Comparison of ENCODE assay signal across 23 cellular contexts in the genomic region with DNA sequence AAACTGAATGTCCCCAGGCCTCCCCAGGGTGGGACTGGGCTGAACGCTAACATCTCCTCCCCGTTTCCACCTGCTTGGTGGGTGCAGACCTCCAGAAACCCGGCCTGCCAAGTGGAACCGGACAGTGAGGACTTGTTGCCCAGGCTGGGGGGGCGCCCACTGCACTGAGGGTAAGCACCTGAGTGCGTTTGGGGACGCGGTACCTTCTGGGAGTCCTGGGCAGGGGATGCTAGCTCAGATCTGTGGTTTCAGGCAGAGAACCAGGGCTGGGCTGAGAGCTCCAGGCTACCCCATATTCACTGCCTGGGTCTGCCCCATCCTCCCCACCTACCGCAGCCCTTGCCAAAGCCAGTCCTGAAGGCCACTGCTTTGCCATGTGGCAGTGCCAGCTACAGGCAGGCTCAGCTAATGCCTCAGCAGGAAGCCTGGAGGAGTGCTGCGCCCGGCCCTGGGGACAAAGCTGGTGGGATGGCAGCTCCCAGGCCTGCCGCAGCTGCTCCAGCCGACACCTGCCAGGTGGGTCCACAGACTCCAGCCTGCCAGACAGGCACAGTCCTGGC. TPM values are rescaled to one million over a fixed set of nuclear protein-coding genes. Genes with fewer than 3 reads are reported as not detected.
A peak's percentile ranks its signal among the peaks of the same experiment; 100 is the strongest.
DNase-seq lines count a peak whose midpoint lies in the region; ATAC-seq and TF ChIP-seq lines count a peak whose summit lies in the region.
"Had no signal": no experiment of that assay in that cellular context is flagged by ENCODE, and none has a peak within 500 bp of the region (broad histone marks: within the 10 kb centered on the region; RNA-seq: fewer than 3 reads in every experiment).

No MANE protein-coding gene starts in this region.

- ATAC-seq in Panc1 (peak; percentile 19), upper lobe of right lung (no peak)
- ATAC-seq: natural killer cell; stimulated activated memory B cell treated with anti-CD40 and anti-IgM and Interleukin-4, amounts not matched to agents 10 μg/mL and 1 μg/mL and 100 μg/mL, for 72 hours had no signal

- POLR2A ChIA-PET in Panc1 (lab: Charles Lee), result no interaction called here

- H3K4me3 ChIP-seq in cardiac muscle cell (no peak overlapping the region), Panc1 (ENCODE audit: low read depth in 2 of 2, low read length in 2 of 2) (no peak overlapping the region), left ventricle myocardium inferior (peak overlapping the region; percentile 81), upper lobe of right lung (no peak overlapping the region)
- H3K4me3 ChIP-seq: SJCRH30, uterus had no signal

- intact Hi-C loops in cardiac septum (cut with DNase I) (no loop called here), Panc1 (cut with micrococcal nuclease; ENCODE audit: unreplicated experiment) (no loop called here), left ventricle myocardium inferior (cut with micrococcal nuclease) (no loop called here), upper lobe of right lung (cut with DNase I) (no loop called here)

- H3K4me1 ChIP-seq in cardiac muscle cell (ENCODE audit: low read depth) (peaks cover 22% of the 10 kb centered on the region), Panc1 (ENCODE audit: control insufficient read depth, insufficient read depth, low read length) (peaks cover 5% of the 10 kb centered on the region), left ventricle myocardium inferior (peaks cover 42% of the 10 kb centered on the region), upper lobe of right lung (peaks cover 10% of the 10 kb centered on the region)
- H3K4me1 ChIP-seq: SJCRH30, uterus had no signal

- H3K27me3 ChIP-seq in cardiac muscle cell (no peaks in the 10 kb centered on the region), Panc1 (ENCODE audit: control insufficient read depth, insufficient read depth, low read length) (no peaks in the 10 kb centered on the region), left ventricle myocardium inferior (ENCODE audit: low read depth) (no peaks in the 10 kb centered on the region), upper lobe of right lung (no peaks in the 10 kb centered on the region)
- H3K27me3 ChIP-seq: uterus had no signal

- H3K9me3 ChIP-seq in cardiac muscle cell (ENCODE audit: low read depth) (no peaks in the 10 kb centered on the region), Panc1 (ENCODE audit: control insufficient read depth, insufficient read depth, low read depth, low read length) (no peaks in the 10 kb centered on the region), left ventricle myocardium inferior (replicated peaks) (no peaks in the 10 kb centered on the region), upper lobe of right lung (no peaks in the 10 kb centered on the region)
- H3K9me3 ChIP-seq: BE2C, SJCRH30, uterus had no signal

- H3K27ac ChIP-seq in cardiac muscle cell, result peak overlapping the region; percentile 53
- no peak overlapping the region for H3K27ac ChIP-seq in Panc1 (ENCODE audit: low read length)
- H3K27ac ChIP-seq in left ventricle myocardium inferior (replicated peaks), result peak overlapping the region; percentile 83
- H3K27ac ChIP-seq in upper lobe of right lung, result no peak overlapping the region
- H3K27ac ChIP-seq: KMS-11, SJCRH30 had no signal

- TF ChIP-seq CTCF in cardiac muscle cell (IDR thresholded peaks at IDR 0.05; ENCODE audit: low read depth, low read length) (no peak), Panc1 (IDR thresholded peaks at IDR 0.05) (no peak), left ventricle myocardium inferior (IDR thresholded peaks at IDR 0.05; ENCODE audit: borderline replicate concordance) (no peak), upper lobe of right lung (IDR thresholded peaks at IDR 0.05) (no peak), GM20000 (IDR thresholded peaks at IDR 0.05; ENCODE audit: extremely low read depth, missing control alignments) (no peak)

- in situ Hi-C loops in Panc1 (cut with HindIII; ENCODE audit: low pct_unique_long_range_greater_than_20kb, low sequenced_read_pairs), result no loop called here

- DNase-seq in cardiac muscle cell (ENCODE audit: low read depth in 1 of 2, low spot score in 1 of 2) (no peak), cardiac septum (ENCODE audit: low spot score) (no peak), Panc1 (ENCODE audit: low read depth, low spot score) (no peak), left ventricle myocardium inferior (no peak), upper lobe of right lung (peak; percentile 59), NCI-H748 treated with DMSO at 0.1 percent for 48 hours (lab: John Stamatoyannopoulos, UW) (no peak), cerebellar cortex (ENCODE audit: low spot score) (no peak), GM20000 (ENCODE audit: low spot score) (no peak)
- DNase-seq: activated CD4-positive, alpha-beta T cell treated with anti-CD3 and anti-CD28 coated beads for 48 hours; activated naive CD4-positive, alpha-beta T cell treated with Interleukin-2 at 50 U/mL for 16 hours; activated T-cell treated with anti-CD3 and anti-CD28 coated beads, Interleukin-2, amount 50 U/mL, for 48 hours; DND-41; natural killer cell; NCI-H2029 treated with DMSO at 0.1 percent for 48 hours; NK-92 treated with Interleukin-12 subunit alpha and Interleukin-12 subunit beta, amount 100 ng/mL, for 24 hours; SJCRH30; stimulated activated CD4-positive, alpha-beta T cell treated with anti-CD3 and anti-CD28 coated beads, Interleukin-4, amount 100 ng/mL, for 1 hour had no signal

- H3K36me3 ChIP-seq in cardiac muscle cell, result no peaks in the 10 kb centered on the region
- H3K36me3 ChIP-seq in Panc1 (ENCODE audit: control insufficient read depth, insufficient read depth, low read length), result no peaks in the 10 kb centered on the region; the same call in 1 of the 2 replicates
- H3K36me3 ChIP-seq in left ventricle myocardium inferior, result no peaks in the 10 kb centered on the region
- no peaks in the 10 kb centered on the region for H3K36me3 ChIP-seq in upper lobe of right lung
- H3K36me3 ChIP-seq: BE2C, SJCRH30, uterus had no signal

- CTCF ChIA-PET in Panc1 (lab: Charles Lee), result no interaction called here

- no TSS peak for BruUV-seq in Panc1 (replicated peaks; lab: Mats Ljungman, UMichigan)

RNA-seq across cellular contexts. Expression of a gene that starts 3.5 kb away (rescaled TPM):
- total RNA-seq in cardiac muscle cell (19.9 and 33.7 TPM in 2 replicates), cardiac septum (7.0 TPM), Panc1 (2021; ENCODE audit: unreplicated experiment) (18.1 TPM), left ventricle myocardium inferior (5.2 TPM), upper lobe of right lung (35.3 TPM)
- 27.7 and 34.1 TPM in 2 replicates for polyA plus RNA-seq in cardiac muscle cell
- polyA plus RNA-seq in Panc1 (2012; ENCODE audit: insufficient read length), result 37.3 TPM
- total RNA-seq: activated CD8-positive, alpha-beta memory T cell treated with anti-CD3 and anti-CD28 coated beads for 36 hours; SJCRH30; T-helper 1 cell treated with Interleukin-12 subunit alpha and Interleukin-12 subunit beta and Interleukin-4 antibody, amounts not matched to agents 30 ng/mL and 1 ng/mL, for 36 hours had no signal

Comparison
In these comparisons a context has a peak if more than half of its experiments do, and no peak if none do; other contexts are left out.
1. H3K27ac ChIP-seq: peak in cardiac muscle cell (single experiment) and left ventricle myocardium inferior (single experiment); none in Panc1 (single experiment) and upper lobe of right lung (single experiment).